In genomic region chr15:39756806-39757522, GRCh38 we compare ENCODE assay signal across 8 cellular contexts. TPM values are rescaled to one million over a fixed set of nuclear protein-coding genes. Genes with fewer than 3 reads are reported as not detected.
DNase-seq lines count a peak whose midpoint lies in the region; ATAC-seq, FAIRE-seq and TF ChIP-seq lines count a peak whose summit lies in the region.

No MANE protein-coding gene starts in this region.

- BruUV-seq in HepG2 (replicated peaks; lab: Mats Ljungman, UMichigan) = no TSS peak

- H4K20me1 ChIP-seq in HepG2 (ENCODE audit: insufficient read depth, low read length) = no peaks in the 10 kb centered on the region

- no peak overlapping the region for H3K4me2 ChIP-seq in HepG2 (ENCODE audit: low read depth, low read length)

- intact Hi-C loops in HepG2 (cut with micrococcal nuclease; ENCODE audit: unreplicated experiment) = loop anchor here (1.0 to 5.0 kb wide), 4 partner anchors 71 to 1050 kb away; partner anchors contain the start of gene THBS1

- DNase-seq in BJ (ENCODE audit: low read depth) = no peak
- DNase-seq in GM19238 (ENCODE audit: insufficient read length, low spot score) = peak; percentile 5
- peak; percentile 49 for DNase-seq in NCI-H524 treated with DMSO at 0.1 percent for 48 hours (lab: John Stamatoyannopoulos, UW)
- peak; percentile 81 for DNase-seq in astrocyte of the spinal cord (ENCODE audit: low read depth, low spot score)
- DNase-seq in HepG2 (ENCODE audit: low spot score) = peak; percentile 43
- no peak for DNase-seq in omental fat pad (ENCODE audit: low spot score)

- H3K27me3 ChIP-seq in BJ (ENCODE audit: control insufficient read depth, insufficient read depth, low read length) (no peaks in the 10 kb centered on the region), HepG2 (ENCODE audit: control insufficient read depth in 1 of 2, insufficient read depth in 2 of 2, low read length in 2 of 2) (no peaks in the 10 kb centered on the region)

- no peak overlapping the region for H3K9ac ChIP-seq in HepG2 (ENCODE audit: insufficient read depth, low read depth, low read length)

- no peaks in the 10 kb centered on the region for H3K4me1 ChIP-seq in HepG2 (ENCODE audit: insufficient read depth, low read length)

- H3K9me3 ChIP-seq in HepG2 (ENCODE audit: low read length) = no peaks in the 10 kb centered on the region

- H2AFZ ChIP-seq in HepG2 (ENCODE audit: low read length) = no peak overlapping the region

- 0 out of 2 replicates have a peak, but pooled peaks have one; percentile 24 for TF ChIP-seq RAD21 in HepG2 (CRISPR knock-in tag; IDR thresholded peaks at IDR 0.05)

- ATAC-seq in HepG2 (no peak), GM18498 (IDR thresholded peaks at IDR 0.05; ENCODE audit: unreplicated experiment) (no peak), omental fat pad (ENCODE audit: low FRiP score) (no peak), GM18858 (IDR thresholded peaks at IDR 0.05; ENCODE audit: unreplicated experiment) (no peak)

- H3K79me2 ChIP-seq in HepG2 (ENCODE audit: insufficient read depth, low read length) = no peaks in the 10 kb centered on the region

- 42% methylated on average over 2 of the region's 2 CpGs for WGBS in HepG2 (ENCODE audit: low lambda C conversion rate)

- H3K36me3 ChIP-seq in BJ (ENCODE audit: control insufficient read depth, insufficient read depth, low read length) (no peaks in the 10 kb centered on the region), HepG2 (replicated peaks in 1 of 2; ENCODE audit: control insufficient read depth in 1 of 2, insufficient read depth in 2 of 2, low read length in 2 of 2) (no peaks in the 10 kb centered on the region)

- TF ChIP-seq EP300 in HepG2 (IDR thresholded peaks at IDR 0.05; ENCODE audit: low read depth in 2 of 2, low read length in 2 of 2) (no peak), HepG2 (CRISPR knock-in tag; IDR thresholded peaks at IDR 0.05; ENCODE audit: borderline replicate concordance) (no peak)

- H3K4me3 ChIP-seq in BJ (ENCODE audit: low read depth, low read length) (no peak overlapping the region), astrocyte of the spinal cord (ENCODE audit: low read depth, low read length) (no peak overlapping the region), HepG2 (replicated peaks in 1 of 3; ENCODE audit: insufficient read depth in 1 of 3, low read depth in 2 of 3, low read length in 3 of 3) (no peak overlapping the region)

- CTCF ChIA-PET in BJ (lab: Yijun Ruan, JAX) (interaction anchor here (0.7 to 7.1 kb wide), 30 partner anchors 9 to 1317 kb away, joined by 3 to 162 read pairs (median 4); no protein-coding TSS in a partner anchor), HepG2 (lab: Yijun Ruan, JAX; ENCODE audit: low intra/inter-chr PET ratio, low total read pairs) (interaction anchor here (0.7 to 3.1 kb wide), 5 partner anchors 71 to 1049 kb away, joined by 3 to 36 read pairs (median 6); no protein-coding TSS in a partner anchor)

- TF ChIP-seq CTCF in BJ (IDR thresholded peaks at IDR 0.05; ENCODE audit: insufficient read depth, low read depth, low read length) (peak; percentile 67), astrocyte of the spinal cord (IDR thresholded peaks at IDR 0.05; ENCODE audit: low read depth, low read length) (peak; percentile 64), HepG2 (CRISPR knock-in tag; IDR thresholded peaks at IDR 0.05) (peak; percentile 47), omental fat pad (IDR thresholded peaks at IDR 0.05) (no peak)

- peak; percentile 40 for FAIRE-seq in HepG2 (lab: Jason Lieb, UNC)

- TF ChIP-seq POLR2A in HepG2 (IDR thresholded peaks at IDR 0.05; ENCODE audit: insufficient read depth in 1 of 2, low read depth in 2 of 2, low read length in 2 of 2) = no peak

- POLR2A ChIA-PET in BJ (lab: Charles Lee) (interaction anchor here (0.6 kb wide), 2 partner anchors 26 to 32 kb away, joined by 3 read pairs; no protein-coding TSS in a partner anchor), HepG2 (lab: Yijun Ruan, JAX) (interaction anchor here (1.3 kb wide), 1 partner anchor 585 kb away, joined by 3 read pairs; no protein-coding TSS in a partner anchor)

- no peak overlapping the region for H3K27ac ChIP-seq in HepG2 (ENCODE audit: extremely low read length, insufficient read depth, low read length)

- in situ Hi-C loops in astrocyte of the spinal cord (cut with HindIII; ENCODE audit: low sequenced_read_pairs) (no loop called here), HepG2 (cut with HindIII; ENCODE audit: extremely low pct_ligation_motif_present, low pct_unique_long_range_greater_than_20kb) (no loop called here)

TF ChIP-seq in HepG2, 621 proteins besides CTCF, POLR2A, EP300 and RAD21:
- peak; percentile 68; the same call in 1 of the 2 replicates for TF ChIP-seq SMC3 (IDR thresholded peaks at IDR 0.05; ENCODE audit: low read length)
- peak; percentile 71 for TF ChIP-seq STAG1 (CRISPR knock-in tag; IDR thresholded peaks at IDR 0.05)
- no peak for TF ChIP-seq ZNF883 (CRISPR knock-in tag; IDR thresholded peaks at IDR 0.05; ENCODE audit: not compliant biosample characterization)
- TF ChIP-seq TBP (CRISPR knock-in tag; IDR thresholded peaks at IDR 0.05) = no peak
- TF ChIP-seq GMEB1 (CRISPR knock-in tag; IDR thresholded peaks at IDR 0.05; ENCODE audit: borderline replicate concordance) = no peak

RNA-seq across cellular contexts. Expression of gene FSIP1, which starts 25.7 kb away (rescaled TPM):
- polyA plus RNA-seq in BJ (2011; rRNA removed) = 0.22 and 0.65 TPM in 2 replicates
- polyA minus RNA-seq in BJ (2011; rRNA and poly(A)+ RNA removed) = 0.43 and 0.82 TPM in 2 replicates
- total RNA-seq in HepG2 (2016; rRNA removed; fragmentation: Illumina TruSeq; extraction: Trizol) = 0.11 and 0.18 TPM in 2 replicates
- total RNA-seq in HepG2 (2016; cell fraction: cytosol; rRNA removed; fragmentation: Illumina TruSeq; extraction: Trizol; ENCODE audit: low read depth) = 0.20 TPM in 1 of 2 replicates, not detected in the other
- total RNA-seq in HepG2 (2016; cell fraction: insoluble cytoplasmic fraction; rRNA removed; fragmentation: Illumina TruSeq; extraction: Trizol) = 0.12 and 0.13 TPM in 2 replicates
- not detected in 2 replicates for total RNA-seq in HepG2 (2016; cell fraction: membrane; rRNA removed; fragmentation: Illumina TruSeq; extraction: Trizol)
- total RNA-seq in HepG2 (2016; cell fraction: nucleus; rRNA removed; fragmentation: Illumina TruSeq; extraction: Trizol) = 0.31 TPM in 1 of 2 replicates, not detected in the other
- not detected in 2 replicates for polyA plus RNA-seq in HepG2 (2011; rRNA removed)
- polyA plus RNA-seq in HepG2 (2011; cell fraction: cytosol; rRNA removed) = not detected in 2 replicates
- not detected in 2 replicates for polyA plus RNA-seq in HepG2 (2011; cell fraction: nucleus; rRNA removed)
- polyA plus RNA-seq in HepG2 (2012) = 0.05 and 0.09 TPM in 2 replicates
- polyA plus RNA-seq in HepG2 (2016; cell fraction: cytosol; fragmentation: Illumina TruSeq; extraction: Trizol; ENCODE audit: low read depth) = not detected in 2 replicates
- polyA plus RNA-seq in HepG2 (2016; cell fraction: insoluble cytoplasmic fraction; fragmentation: Illumina TruSeq; extraction: Trizol; ENCODE audit: low read depth) = 0.08 TPM in 2 replicates
- not detected in 2 replicates for polyA plus RNA-seq in HepG2 (2016; cell fraction: membrane; fragmentation: Illumina TruSeq; extraction: Trizol; ENCODE audit: low read depth)
- 0.82 TPM in 1 of 2 replicates, not detected in the other for polyA plus RNA-seq in HepG2 (2016; cell fraction: nucleus; fragmentation: Illumina TruSeq; extraction: Trizol; ENCODE audit: insufficient read depth, low read depth)
- polyA minus RNA-seq in HepG2 (2011; rRNA and poly(A)+ RNA removed; ENCODE audit: low replicate concordance) = 0.04 TPM in 1 of 2 replicates, not detected in the other
- polyA minus RNA-seq in HepG2 (2011; cell fraction: cytosol; rRNA and poly(A)+ RNA removed) = not detected in 2 replicates
- 0.25 TPM in 1 of 2 replicates, not detected in the other for polyA minus RNA-seq in HepG2 (2011; cell fraction: nucleus; rRNA and poly(A)+ RNA removed)
- total RNA-seq in omental fat pad = under 1 TPM; 0.32 to 0.48 (median 0.41) TPM

Comparison
In these comparisons a context has a peak if more than half of its experiments do, and no peak if none do; other contexts are left out.
1. DNase-seq: peak in GM19238 (single experiment), NCI-H524 treated with DMSO at 0.1 percent for 48 hours (single experiment), astrocyte of the spinal cord (single experiment) and HepG2 (single experiment); none in BJ (single experiment) and omental fat pad (single experiment).
2. CTCF ChIP-seq: peak in BJ (single experiment), astrocyte of the spinal cord (single experiment) and HepG2 (single experiment); none in omental fat pad (0 of 3).